Comparison of ENCODE assay signal across 8 cellular contexts in genomic region chr3:121836069-121836468, GRCh38. TPM values are rescaled to one million over a fixed set of nuclear protein-coding genes. Genes with fewer than 3 reads are reported as not detected.
DNase-seq lines count a peak whose midpoint lies in the region; ATAC-seq and TF ChIP-seq lines count a peak whose summit lies in the region.

No MANE protein-coding gene starts in this region.

- no peaks in the 10 kb centered on the region for H3K9me3 Mint-ChIP-seq in activated T-cell treated with anti-CD3 and anti-CD28 coated beads, Interleukin-2, amount 50 U/mL, for 24 hours

- peak overlapping the region; percentile 99 for H3K4me3 Mint-ChIP-seq in activated T-cell treated with anti-CD3 and anti-CD28 coated beads, Interleukin-2, amount 50 U/mL, for 24 hours

- CTCF ChIA-PET in PC-9 (lab: Charles Lee): no interaction called here

- H3K27ac ChIP-seq in PC-9 (no peak overlapping the region), esophagus squamous epithelium (peak overlapping the region in 1 of 4 donors; percentile 92), suprapubic skin (no peak overlapping the region)

- peak overlapping the region; percentile 99; the same call in 1 of the 2 replicates for H2AFZ ChIP-seq in PC-9

- no peak for TF ChIP-seq CTCF in PC-9 (conservative IDR thresholded peaks at IDR 0.05)
- no peak for TF ChIP-seq CTCF in esophagus squamous epithelium (IDR thresholded peaks at IDR 0.05)
- TF ChIP-seq CTCF in suprapubic skin (IDR thresholded peaks at IDR 0.05): no peak

- H3K36me3 ChIP-seq in PC-9 (ENCODE audit: low read depth) (0 out of 2 replicates have a peak, but pooled peaks cover 10% of the 10 kb centered on the region), esophagus squamous epithelium (peaks cover 0 to 15% (median 0%) of the 10 kb centered on the region in 3 donors), suprapubic skin (no peaks in the 10 kb centered on the region)

- H3K4me3 ChIP-seq in PC-9 (peak overlapping the region; percentile 94; the same call in 1 of the 2 replicates), esophagus squamous epithelium (peak overlapping the region in 3 of 4 donors; percentile 64 to 78 (median 73)), suprapubic skin (peak overlapping the region; percentile 69)

- no peak for TF ChIP-seq POLR2A in esophagus squamous epithelium (IDR thresholded peaks at IDR 0.05)
- no peak for TF ChIP-seq POLR2A in suprapubic skin (IDR thresholded peaks at IDR 0.05)

- BruUV-seq in PC-9 (replicated peaks; lab: Mats Ljungman, UMichigan): TSS peak; percentile 60

- no peaks in the 10 kb centered on the region; the same call in 1 of the 2 replicates for H4K20me1 ChIP-seq in PC-9 (ENCODE audit: insufficient read depth)

- 54 to 78% methylated on average over 4 of the region's 4 CpGs for WGBS in esophagus squamous epithelium, 2 donors
- 66% methylated on average over 4 of the region's 4 CpGs for WGBS in suprapubic skin

- peaks cover 20% of the 10 kb centered on the region for H3K79me2 ChIP-seq in PC-9 (ENCODE audit: low read depth)

- H3K4me1 Mint-ChIP-seq in activated T-cell treated with anti-CD3 and anti-CD28 coated beads, Interleukin-2, amount 50 U/mL, for 24 hours (ENCODE audit: low read depth): peaks cover 49% of the 10 kb centered on the region

- no peaks in the 10 kb centered on the region for H3F3A ChIP-seq in PC-9 (ENCODE audit: insufficient read depth, low read depth)

- no peak for DNase-seq in activated T-cell treated with anti-CD3 and anti-CD28 coated beads, Interleukin-2, amount 50 U/mL, for 24 hours
- DNase-seq in activated T-cell treated with anti-CD3 and anti-CD28 coated beads for 4 hours: no peak
- no peak for DNase-seq in PC-9
- no peak for DNase-seq in esophagus squamous epithelium (lab: John Stamatoyannopoulos, UW)
- DNase-seq in suprapubic skin (ENCODE audit: low spot score in 2 of 2): no peak
- no peak for DNase-seq in retina
- DNase-seq in DMS79 (lab: John Stamatoyannopoulos, UW): no peak

- H3K27me3 ChIP-seq in PC-9 (ENCODE audit: insufficient read depth, low read depth): no peaks in the 10 kb centered on the region
- no peaks in the 10 kb centered on the region for H3K27me3 ChIP-seq in esophagus squamous epithelium
- no peaks in the 10 kb centered on the region for H3K27me3 ChIP-seq in suprapubic skin

- peaks cover 45% of the 10 kb centered on the region for H3K36me3 Mint-ChIP-seq in activated T-cell treated with anti-CD3 and anti-CD28 coated beads, Interleukin-2, amount 50 U/mL, for 24 hours (ENCODE audit: low read depth)

- POLR2A ChIA-PET in PC-9 (lab: Charles Lee; ENCODE audit: unreplicated experiment): interaction anchor here (0.7 kb wide), 1 partner anchor 129 kb away, joined by 12 read pairs; no protein-coding TSS in a partner anchor

- no peaks in the 10 kb centered on the region for H3K27me3 Mint-ChIP-seq in activated T-cell treated with anti-CD3 and anti-CD28 coated beads, Interleukin-2, amount 50 U/mL, for 24 hours

- H3K4me1 ChIP-seq in PC-9 (replicated peaks; ENCODE audit: insufficient read depth) (peaks cover 11% of the 10 kb centered on the region; the same call in 1 of the 2 replicates), esophagus squamous epithelium (peaks cover 4 to 34% (median 9%) of the 10 kb centered on the region in 3 donors), suprapubic skin (peaks cover 22% of the 10 kb centered on the region)

- H3K9me2 ChIP-seq in PC-9 (ENCODE audit: insufficient read depth): no peaks in the 10 kb centered on the region

- H3K9me3 ChIP-seq in PC-9 (ENCODE audit: insufficient read depth, low read depth) (no peaks in the 10 kb centered on the region), esophagus squamous epithelium (no peaks in the 10 kb centered on the region), suprapubic skin (no peaks in the 10 kb centered on the region)

- H3K27ac Mint-ChIP-seq in activated T-cell treated with anti-CD3 and anti-CD28 coated beads, Interleukin-2, amount 50 U/mL, for 24 hours: peak overlapping the region; percentile 95

- no peak for TF ChIP-seq EP300 in suprapubic skin (IDR thresholded peaks at IDR 0.05)

- intact Hi-C loops in PC-9 (cut with micrococcal nuclease; ENCODE audit: unreplicated experiment) (loop anchor here (10.0 kb wide), 1 partner anchor 529 kb away; no protein-coding TSS in a partner anchor), esophagus squamous epithelium (cut with DNase I) (no loop called here)

- ATAC-seq in GM21786 (IDR thresholded peaks at IDR 0.05; ENCODE audit: unreplicated experiment): no peak

- H3K4me2 ChIP-seq in PC-9: peak overlapping the region; percentile 95

RNA-seq across cellular contexts. Expression of gene EAF2, which starts 1.1 kb away (rescaled TPM):
- total RNA-seq in PC-9 (2021) (0.90 and 2.0 TPM in 2 replicates), esophagus squamous epithelium (1 to 10 TPM; 2.0 to 4.2 (median 2.3) TPM), suprapubic skin (1 to 10 TPM; 1.3 to 5.8 (median 2.6) TPM)

RNA-seq across cellular contexts. Expression of gene IQCB1, which starts 1.2 kb away (rescaled TPM):
- 14.6 and 14.8 TPM in 2 replicates for total RNA-seq in PC-9 (2021)
- 10 to 100 TPM in 3 of 4 donors, 1 to 10 TPM in 1; 8.2 to 33.8 (median 23.3) TPM for total RNA-seq in esophagus squamous epithelium
- total RNA-seq in suprapubic skin: 10 to 100 TPM in 3 of 4 donors, 1 to 10 TPM in 1; 8.1 to 35.8 (median 15.0) TPM

RNA-seq across cellular contexts. Expression of gene SLC15A2, which starts 58.1 kb away (rescaled TPM):
- total RNA-seq in PC-9 (2021) (1.1 and 2.8 TPM in 2 replicates), esophagus squamous epithelium (1 to 10 TPM; 1.9 to 4.9 (median 4.4) TPM), suprapubic skin (1 to 10 TPM in 2 of 4 donors, under 1 TPM in 2; 0.76 to 2.3 (median 1.4) TPM)
